ENCODE assay signal across 1 cellular context in genomic region chr12:127944211-127944899, GRCh38.
TF ChIP-seq lines count a peak whose summit lies in the region.

No MANE protein-coding gene starts in this region.

TF ChIP-seq in SK-N-SH, 30 proteins besides CTCF, POLR2A, EP300 and RAD21 (continued from another document):
- TF ChIP-seq, protein P1, sequence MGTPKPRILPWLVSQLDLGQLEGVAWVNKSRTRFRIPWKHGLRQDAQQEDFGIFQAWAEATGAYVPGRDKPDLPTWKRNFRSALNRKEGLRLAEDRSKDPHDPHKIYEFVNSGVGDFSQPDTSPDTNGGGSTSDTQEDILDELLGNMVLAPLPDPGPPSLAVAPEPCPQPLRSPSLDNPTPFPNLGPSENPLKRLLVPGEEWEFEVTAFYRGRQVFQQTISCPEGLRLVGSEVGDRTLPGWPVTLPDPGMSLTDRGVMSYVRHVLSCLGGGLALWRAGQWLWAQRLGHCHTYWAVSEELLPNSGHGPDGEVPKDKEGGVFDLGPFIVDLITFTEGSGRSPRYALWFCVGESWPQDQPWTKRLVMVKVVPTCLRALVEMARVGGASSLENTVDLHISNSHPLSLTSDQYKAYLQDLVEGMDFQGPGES (IDR thresholded peaks at IDR 0.05; ENCODE audit: low read depth, low read length) = no peak
- TF ChIP-seq ELF1 (IDR thresholded peaks at IDR 0.05) = no peak
- no peak for TF ChIP-seq CHD2 (IDR thresholded peaks at IDR 0.05; ENCODE audit: low read length, partially characterized antibody)
- TF ChIP-seq RXRA (IDR thresholded peaks at IDR 0.05; ENCODE audit: borderline replicate concordance, low read depth) = no peak
- no peak for TF ChIP-seq GABPA (IDR thresholded peaks at IDR 0.05; ENCODE audit: low read depth)
- no peak for TF ChIP-seq RCOR1 (IDR thresholded peaks at IDR 0.05; ENCODE audit: low read length)
- no peak for TF ChIP-seq FOXM1 (IDR thresholded peaks at IDR 0.05; ENCODE audit: low read depth)
